In genomic region chrX:107935664-107936433, GRCh38 we compare ENCODE assay signal across 14 cellular contexts. TPM values are rescaled to one million over a fixed set of nuclear protein-coding genes. Genes with fewer than 3 reads are reported as not detected.
DNase-seq lines count a peak whose midpoint lies in the region; ATAC-seq, FAIRE-seq and TF ChIP-seq lines count a peak whose summit lies in the region.
"Had no signal": no experiment of that assay in that cellular context is flagged by ENCODE, and none has a peak within 500 bp of the region (broad histone marks: within the 10 kb centered on the region; RNA-seq: fewer than 3 reads in every experiment).

No MANE protein-coding gene starts in this region.

- H4K8ac ChIP-seq in mesendoderm (ENCODE audit: low read depth, low read length): no peak overlapping the region

- H3K4ac ChIP-seq in mesendoderm (ENCODE audit: low read depth, low read length): no peak overlapping the region

- H2BK15ac ChIP-seq in mesendoderm (replicated peaks; ENCODE audit: low read depth): no peak overlapping the region

- no peaks in the 10 kb centered on the region for H3K36me3 ChIP-seq in mesendoderm (ENCODE audit: control insufficient read depth, insufficient read depth, low read length)

- no peak for TF ChIP-seq CTCF in AG04449 (IDR thresholded peaks at IDR 0.05; ENCODE audit: insufficient read depth, low read length, missing control alignments)
- TF ChIP-seq CTCF in dorsolateral prefrontal cortex (IDR thresholded peaks at IDR 0.05 in 54 of 56, conservative IDR thresholded peaks at IDR 0.05 in 2 of 56; ENCODE audit: low read depth in 1 of 56, partially characterized antibody in 56 of 56): no peak

- no peaks in the 10 kb centered on the region for H3K79me1 ChIP-seq in mesendoderm (ENCODE audit: low read length)

- H3K18ac ChIP-seq in mesendoderm (ENCODE audit: low read length): no peak overlapping the region

- H3K4me3 ChIP-seq in AG04449 (ENCODE audit: low read depth, low read length) (peak overlapping the region; percentile 41), dorsolateral prefrontal cortex (peak overlapping the region in 51 of 59 donors; percentile 7 to 61 (median 37)), mesendoderm (ENCODE audit: low read length) (peak overlapping the region; percentile 37)

- POLR2A ChIA-PET in AG04449 (lab: Yijun Ruan, JAX): no interaction called here

- DNase-seq in AG04449 (ENCODE audit: low read depth, low spot score): no peak
- DNase-seq in HTR-8/SVneo (ENCODE audit: insufficient read length, low spot score): peak; percentile 8
- DNase-seq in dorsolateral prefrontal cortex: peak in 3 of 10 donors; percentile 10 to 35 (median 31)
- peak; percentile 42 for DNase-seq in mesendoderm
- no peak for DNase-seq in GM19239 (ENCODE audit: insufficient read length, low spot score)
- DNase-seq in NCI-H2029 (lab: John Stamatoyannopoulos, UW): no peak
- DNase-seq in NCI-H774 (lab: John Stamatoyannopoulos, UW): no peak
- DNase-seq: DMS153, MV-4-11, naive B cell had no signal

- no peak overlapping the region for H2BK120ac ChIP-seq in mesendoderm (ENCODE audit: low read depth, low read length)

- FAIRE-seq in HTR-8/SVneo (lab: Jason Lieb, UNC) (no peak), GM19239 (lab: Jason Lieb, UNC) (no peak)

- H3K4me1 ChIP-seq in mesendoderm (ENCODE audit: control insufficient read depth, low read depth, low read length): no peaks in the 10 kb centered on the region

- no CpG with 5 or more reads among the region's 48 CpGs for WGBS in mesendoderm (ENCODE audit: extremely low coverage, insufficient coverage, low lambda C conversion rate)

- no peak for ATAC-seq in HG03342 (IDR thresholded peaks at IDR 0.05; ENCODE audit: unreplicated experiment)
- ATAC-seq: stimulated activated memory B cell treated with anti-CD40 and anti-IgM and Interleukin-4, amounts not matched to agents 10 μg/mL and 1 μg/mL and 100 μg/mL, for 72 hours had no signal

- H3K27ac ChIP-seq in dorsolateral prefrontal cortex (no peak overlapping the region), mesendoderm (ENCODE audit: low read depth, low read length) (no peak overlapping the region)

- H3K9ac ChIP-seq in mesendoderm (ENCODE audit: low read length): peak overlapping the region; percentile 54

- no peak overlapping the region for H4K5ac ChIP-seq in mesendoderm (ENCODE audit: low read length)

- H3K79me2 ChIP-seq in mesendoderm (ENCODE audit: control insufficient read depth, insufficient read depth, low read length): no peaks in the 10 kb centered on the region

- no peak overlapping the region for H2AK5ac ChIP-seq in mesendoderm (ENCODE audit: low read length)

- H3K27me3 ChIP-seq in dorsolateral prefrontal cortex: peaks cover 0 to 61% (median 14%) of the 10 kb centered on the region in 45 donors
- no peaks in the 10 kb centered on the region for H3K27me3 ChIP-seq in mesendoderm (ENCODE audit: insufficient read depth, low read length, poor library complexity)

- H2BK5ac ChIP-seq in mesendoderm (ENCODE audit: low read length): no peak overlapping the region

- peak overlapping the region; percentile 79 for H3K56ac ChIP-seq in mesendoderm (ENCODE audit: low read length)

- CTCF ChIA-PET in AG04449 (lab: Yijun Ruan, JAX): no interaction called here

- intact Hi-C loops in dorsolateral prefrontal cortex (cut with DNase I): no loop called here

- no peak overlapping the region for H3K23ac ChIP-seq in mesendoderm (ENCODE audit: low read length)

- H3K4me2 ChIP-seq in mesendoderm (ENCODE audit: low read length): peak overlapping the region; percentile 35

RNA-seq across cellular contexts. Expression of gene TEX13B, which starts 46.3 kb away (rescaled TPM):
- not detected for total RNA-seq in dorsolateral prefrontal cortex
- polyA plus RNA-seq in mesendoderm (2013, experiment 1 of 2): 0.08 TPM
- polyA plus RNA-seq in mesendoderm (2013, experiment 2 of 2): 0.14 TPM
- total RNA-seq: cerebellum; T-helper 2 cell treated with Interferon-gamma antibody and Interleukin-4, amounts not matched to agents 100 ng/mL and 5 ng/mL, for 36 hours had no signal

Comparison
In these comparisons a context has a peak if more than half of its experiments do, and no peak if none do; other contexts are left out.
1. DNase-seq: peak in HTR-8/SVneo (single experiment) and mesendoderm (single experiment); none in AG04449 (single experiment), GM19239 (single experiment), NCI-H2029 (single experiment) and NCI-H774 (single experiment).
2. Peak in every context shown above with its lines, with median percentiles within 50 percentile points of each other: H3K4me3 ChIP-seq.